Comparison of ENCODE assay signal across 18 cellular contexts in genomic region chr4:152211936-152212675, GRCh38.
A peak's percentile ranks its signal among the peaks of the same experiment; 100 is the strongest.
DNase-seq lines count a peak whose midpoint lies in the region; ATAC-seq, FAIRE-seq and TF ChIP-seq lines count a peak whose summit lies in the region.
"Had no signal": no experiment of that assay in that cellular context is flagged by ENCODE, and none has a peak within 500 bp of the region (broad histone marks: within the 10 kb centered on the region; RNA-seq: fewer than 3 reads in every experiment).

No MANE protein-coding gene starts in this region.

- in situ Hi-C loops in GM12878 (cut with MboI) = no loop called here

- no peak for FAIRE-seq in GM12878 (lab: Jason Lieb, UNC)
- FAIRE-seq: RCC 7860 had no signal

- H3K4me2 ChIP-seq in GM12878 (ENCODE audit: control insufficient read depth, insufficient read depth) = no peak overlapping the region

- SMC1A ChIA-PET in GM12878 (lab: Charles Lee; ENCODE audit: uncharacterized antibody, unreplicated experiment) = no interaction called here

- WGBS in GM12878 (ENCODE audit: insufficient coverage, insufficient replicate concordance, low lambda C conversion rate, missing lambda C conversion rate) = 54% methylated on average over 7 of the region's 7 CpGs

- H4K20me1 ChIP-seq in GM12878 (ENCODE audit: control insufficient read depth, insufficient read depth) = no peaks in the 10 kb centered on the region

- H3K4me3 Mint-ChIP-seq in stimulated activated memory B cell treated with anti-CD40 and anti-IgM and Interleukin-4, amounts not matched to agents 10 μg/mL and 1 μg/mL and 100 μg/mL, for 72 hours = no peak overlapping the region

- no peak for TF ChIP-seq RAD21 in GM12878 (IDR thresholded peaks at IDR 0.05; ENCODE audit: insufficient read depth, low read depth, low read length)

- peaks cover 59% of the 10 kb centered on the region for H3K27me3 Mint-ChIP-seq in stimulated activated memory B cell treated with anti-CD40 and anti-IgM and Interleukin-4, amounts not matched to agents 10 μg/mL and 1 μg/mL and 100 μg/mL, for 72 hours

- no peak overlapping the region for H2AFZ ChIP-seq in GM12878 (ENCODE audit: control insufficient read depth, low read depth, low read length)

- TF ChIP-seq CTCF in GM12878 (IDR thresholded peaks at IDR 0.05 in 2 of 3, conservative IDR thresholded peaks at IDR 0.05 in 1 of 3; ENCODE audit: control insufficient read depth in 2 of 3, extremely low read depth in 1 of 3, insufficient read depth in 1 of 3, low read depth in 3 of 3, low read length in 3 of 3) = no peak

- RAD21 ChIA-PET in GM12878 (lab: Charles Lee; ENCODE audit: unreplicated experiment) = no interaction called here

- H3K4me1 ChIP-seq in GM12878 (ENCODE audit: control insufficient read depth, insufficient read depth, low read length) = no peaks in the 10 kb centered on the region

- H3K79me2 ChIP-seq in GM12878 (ENCODE audit: control insufficient read depth, insufficient read depth, low read length) = no peaks in the 10 kb centered on the region

- TF ChIP-seq EP300 in GM12878 (IDR thresholded peaks at IDR 0.05; ENCODE audit: borderline replicate concordance in 1 of 2, control insufficient read depth in 1 of 2, low read depth in 2 of 2, low read length in 2 of 2) = no peak

- no peaks in the 10 kb centered on the region for H3K4me1 Mint-ChIP-seq in stimulated activated memory B cell treated with anti-CD40 and anti-IgM and Interleukin-4, amounts not matched to agents 10 μg/mL and 1 μg/mL and 100 μg/mL, for 72 hours
- H3K4me1 Mint-ChIP-seq: CD4-positive, alpha-beta memory T cell had no signal

- no peak overlapping the region for H3K4me3 ChIP-seq in GM12878
- H3K4me3 ChIP-seq: MG63, SK-N-MC had no signal

- no peak overlapping the region for H3K9ac ChIP-seq in GM12878 (ENCODE audit: control insufficient read depth, insufficient read depth, low read length)

- H3K36me3 Mint-ChIP-seq in stimulated activated memory B cell treated with anti-CD40 and anti-IgM and Interleukin-4, amounts not matched to agents 10 μg/mL and 1 μg/mL and 100 μg/mL, for 72 hours = no peaks in the 10 kb centered on the region

- POLR2A ChIA-PET in GM12878 (lab: Charles Lee) = no interaction called here

- H3K27me3 ChIP-seq in GM12878 (replicated peaks in 1 of 2; ENCODE audit: control insufficient read depth in 2 of 2, insufficient read depth in 2 of 2, low read length in 1 of 2) = no peaks in the 10 kb centered on the region
- H3K27me3 ChIP-seq: MG63 had no signal

- DNase-seq in NCI-H1105 treated with DMSO at 0.1 percent for 48 hours (lab: John Stamatoyannopoulos, UW) (peak; percentile 65), NCI-H2227 (lab: John Stamatoyannopoulos, UW; ENCODE audit: unreplicated experiment) (peak; percentile 87), GM12878 (ENCODE audit: low read depth, low spot score) (no peak), pons (ENCODE audit: low spot score) (no peak), left ventricle myocardium superior (no peak)
- DNase-seq in activated CD4-positive, alpha-beta T cell treated with anti-CD3 and anti-CD28 coated beads for 1 hour = no peak
- DNase-seq: CD4-positive, alpha-beta memory T cell; Karpas-422; MG63; NCI-H1092; NCI-H1930; NCI-H2171 treated with DMSO at 0.1 percent for 48 hours; NCI-H510A; Right ventricle myocardium superior; T-helper 1 cell had no signal

- H3K9me3 ChIP-seq in GM12878 (replicated peaks; ENCODE audit: control insufficient read depth, insufficient read depth, low read length) = peaks cover 2% of the 10 kb centered on the region; the same call in 2 of the 3 replicates
- H3K9me3 ChIP-seq: MG63 had no signal

- no TSS peak for BruUV-seq in GM12878 (replicated peaks; lab: Mats Ljungman, UMichigan)

- TF ChIP-seq POLR2A in GM12878 (IDR thresholded peaks at IDR 0.05; ENCODE audit: low read depth, low read length) = no peak

- peaks cover 6% of the 10 kb centered on the region for H3K9me3 Mint-ChIP-seq in stimulated activated memory B cell treated with anti-CD40 and anti-IgM and Interleukin-4, amounts not matched to agents 10 μg/mL and 1 μg/mL and 100 μg/mL, for 72 hours

- ATAC-seq in GM12878 = peak; percentile 14; the same call in 2 of the 3 replicates
- peak; percentile 36 for ATAC-seq in stimulated activated memory B cell treated with anti-CD40 and anti-IgM and Interleukin-4, amounts not matched to agents 10 μg/mL and 1 μg/mL and 100 μg/mL, for 72 hours
- no peak for ATAC-seq in left ventricle myocardium superior

- no peak overlapping the region for H3K27ac Mint-ChIP-seq in stimulated activated memory B cell treated with anti-CD40 and anti-IgM and Interleukin-4, amounts not matched to agents 10 μg/mL and 1 μg/mL and 100 μg/mL, for 72 hours

- CTCF ChIA-PET in GM12878 (lab: Yijun Ruan, JAX) = no interaction called here

- no peak overlapping the region for H3K27ac ChIP-seq in GM12878 (ENCODE audit: control insufficient read depth, insufficient read depth)
- H3K27ac ChIP-seq: SK-N-MC had no signal

- intact Hi-C loops in GM12878 (cut with micrococcal nuclease; ENCODE audit: unreplicated experiment) (loop anchor here (2.0 kb wide), 1 partner anchor 67 kb away; no protein-coding TSS in a partner anchor), left ventricle myocardium superior (cut with micrococcal nuclease) (no loop called here)

- H3K36me3 ChIP-seq in GM12878 (ENCODE audit: control insufficient read depth in 2 of 2, insufficient read depth in 2 of 2, low read length in 1 of 2) = no peaks in the 10 kb centered on the region
- H3K36me3 ChIP-seq: MG63 had no signal

TF ChIP-seq in GM12878, 131 proteins besides CTCF, POLR2A, EP300 and RAD21 (continues in another document):
- TF ChIP-seq SMC3 (IDR thresholded peaks at IDR 0.05; ENCODE audit: borderline replicate concordance, low read length) (no peak), ZNF384 (IDR thresholded peaks at IDR 0.05; ENCODE audit: borderline replicate concordance, low read depth, low read length) (no peak), HDAC6 (IDR thresholded peaks at IDR 0.05; ENCODE audit: unreplicated experiment) (no peak), USF1 (IDR thresholded peaks at IDR 0.05; ENCODE audit: borderline replicate concordance, extremely low read length, insufficient read depth, low read depth, low read length) (no peak), HDGF (IDR thresholded peaks at IDR 0.05) (no peak), ATF2 (IDR thresholded peaks at IDR 0.05; ENCODE audit: low read length) (no peak), ZNF217 (IDR thresholded peaks at IDR 0.05) (no peak), TCF7 (IDR thresholded peaks at IDR 0.05; ENCODE audit: borderline replicate concordance) (no peak), ASH2L (IDR thresholded peaks at IDR 0.05; ENCODE audit: borderline replicate concordance, low read depth) (no peak), EGR1 (IDR thresholded peaks at IDR 0.05; ENCODE audit: borderline replicate concordance in 1 of 2, low read depth in 2 of 2, low read length in 2 of 2) (no peak), MAX (IDR thresholded peaks at IDR 0.05; ENCODE audit: low read depth, low read length) (no peak), NKRF (conservative IDR thresholded peaks at IDR 0.05) (no peak), EZH2 (IDR thresholded peaks at IDR 0.05; ENCODE audit: borderline replicate concordance, control insufficient read depth, low read depth, low read length) (no peak), TAF1 (IDR thresholded peaks at IDR 0.05; ENCODE audit: borderline replicate concordance, low read depth, low read length) (no peak), CREM (IDR thresholded peaks at IDR 0.05; ENCODE audit: low read depth) (no peak)

Comparison
In these comparisons a context has a peak if more than half of its experiments do, and no peak if none do; other contexts are left out.
1. DNase-seq: peak in NCI-H1105 treated with DMSO at 0.1 percent for 48 hours (single experiment) and NCI-H2227 (single experiment); none in GM12878 (single experiment), pons (single experiment), activated CD4-positive, alpha-beta T cell treated with anti-CD3 and anti-CD28 coated beads for 1 hour (single experiment) and left ventricle myocardium superior (single experiment).